ENCODE assay signal across 1 cellular context in the genomic region with DNA sequence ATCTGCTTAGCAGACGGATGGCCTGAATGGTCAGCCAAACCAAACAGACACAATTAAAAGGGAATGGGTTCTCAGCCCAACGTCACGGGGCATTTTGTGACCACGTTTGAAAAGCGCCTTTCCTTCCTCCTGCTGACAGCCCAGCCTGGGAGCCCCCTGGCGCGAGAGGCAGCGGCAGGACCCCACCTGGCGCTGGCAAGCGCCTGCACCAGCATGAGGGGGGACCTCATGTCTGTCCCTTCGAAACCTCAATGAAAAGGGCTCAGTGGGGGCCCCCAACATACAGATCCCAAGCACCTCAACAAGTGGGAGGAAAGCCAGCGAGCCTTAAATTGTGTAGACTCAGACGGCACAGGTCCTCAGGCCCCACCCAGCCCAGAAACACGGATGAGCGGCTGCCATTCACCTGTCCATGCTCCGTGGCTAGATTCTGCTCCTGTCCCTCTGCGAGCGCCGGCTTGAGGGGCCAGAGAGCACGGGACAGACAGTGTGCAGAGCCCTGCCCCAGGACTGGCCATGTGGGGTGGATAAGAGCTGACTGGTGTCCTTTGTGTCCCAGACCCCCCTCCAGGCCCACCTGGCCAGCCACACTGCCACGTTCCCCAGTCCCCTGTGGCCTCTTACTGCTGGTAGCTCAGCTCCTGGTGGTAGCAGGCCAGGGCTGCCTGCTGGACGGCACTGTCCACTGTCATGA.
TF ChIP-seq lines count a peak whose summit lies in the region.

No MANE protein-coding gene starts in this region.

TF ChIP-seq in HepG2, 621 proteins besides CTCF, POLR2A, EP300 and RAD21 (continued from another document):
- TF ChIP-seq, protein P1, sequence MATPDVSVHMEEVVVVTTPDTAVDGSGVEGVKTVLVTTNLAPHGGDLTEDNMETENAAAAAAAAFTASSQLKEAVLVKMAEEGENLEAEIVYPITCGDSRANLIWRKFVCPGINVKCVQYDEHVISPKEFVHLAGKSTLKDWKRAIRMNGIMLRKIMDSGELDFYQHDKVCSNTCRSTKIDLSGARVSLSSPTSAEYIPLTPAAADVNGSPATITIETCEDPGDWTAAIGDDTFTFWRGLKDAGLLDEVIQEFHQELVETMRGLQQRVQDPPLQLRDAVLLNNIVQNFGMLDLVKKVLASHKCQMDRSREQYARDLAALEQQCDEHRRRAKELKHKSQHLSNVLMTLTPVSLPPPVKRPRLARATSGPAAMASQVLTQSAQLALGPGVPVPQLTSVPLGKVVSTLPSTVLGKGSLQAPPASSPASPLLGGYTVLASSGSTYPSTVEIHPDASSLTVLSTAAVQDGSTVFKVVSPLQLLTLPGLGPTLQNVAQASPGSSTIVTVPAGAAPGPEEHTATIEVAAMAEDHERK (CRISPR knock-in tag; IDR thresholded peaks at IDR 0.05; ENCODE audit: low read depth): no peak
- TF ChIP-seq POLR2G (IDR thresholded peaks at IDR 0.05; ENCODE audit: low read depth, low read length) (peak; percentile 43; the same call in 1 of the 2 replicates), SP4 (CRISPR knock-in tag; IDR thresholded peaks at IDR 0.05) (no peak), KDM2A (CRISPR knock-in tag; IDR thresholded peaks at IDR 0.05; ENCODE audit: borderline replicate concordance, low read depth) (0 out of 2 replicates have a peak, but pooled peaks have one; percentile 16), AGO2 (optimal IDR thresholded peaks at IDR 0.05; ENCODE audit: low read depth, low read length) (peak; percentile 87)
